In the genomic region with DNA sequence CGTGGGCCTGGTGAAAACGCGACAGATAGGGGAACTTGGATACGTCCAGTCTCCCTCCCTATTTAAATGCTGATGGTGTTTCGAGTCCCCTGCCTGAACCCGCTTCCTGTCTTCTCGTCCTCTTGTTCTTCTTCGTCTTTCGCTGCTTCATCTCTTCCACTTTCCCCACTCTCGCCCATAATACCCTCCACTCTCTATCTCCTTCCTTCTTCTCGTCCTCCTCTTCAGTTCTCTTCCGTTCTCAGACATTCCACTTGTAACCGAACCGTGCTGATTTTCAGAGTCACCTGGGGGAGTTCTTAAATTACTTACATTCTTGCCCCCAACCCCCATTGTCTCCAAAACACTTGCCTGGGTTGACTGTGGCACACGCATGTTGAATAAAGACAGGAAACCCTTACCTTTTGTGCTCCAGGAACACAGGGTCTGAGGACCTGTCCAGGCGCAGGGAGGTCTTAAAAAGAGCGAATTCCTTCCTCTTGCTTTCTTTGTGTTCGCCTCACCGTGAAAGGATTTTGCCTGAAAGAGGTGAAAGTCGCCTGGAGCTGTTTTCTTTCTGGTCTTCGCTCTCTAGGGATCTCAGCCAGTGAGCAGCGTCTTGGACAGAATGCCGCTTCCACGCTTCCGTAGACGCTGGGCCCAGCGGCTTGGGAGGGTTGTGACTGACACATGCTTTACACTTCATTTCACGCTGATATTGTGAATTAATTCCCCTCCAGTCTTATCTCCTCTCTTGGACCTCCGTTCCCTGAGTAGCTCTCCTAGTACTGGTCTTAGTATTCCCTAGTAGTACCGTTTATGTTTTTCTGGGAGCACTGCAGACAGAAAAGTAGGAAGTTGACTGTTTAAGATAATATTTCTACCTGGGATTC, we compare ENCODE assay signal across 1 cellular context.
TF ChIP-seq lines count a peak whose summit lies in the region.

No MANE protein-coding gene starts in this region.

TF ChIP-seq in K562, 482 proteins besides CTCF, POLR2A, EP300 and RAD21 (continued from another document and continues in another):
- TF ChIP-seq, protein P1, sequence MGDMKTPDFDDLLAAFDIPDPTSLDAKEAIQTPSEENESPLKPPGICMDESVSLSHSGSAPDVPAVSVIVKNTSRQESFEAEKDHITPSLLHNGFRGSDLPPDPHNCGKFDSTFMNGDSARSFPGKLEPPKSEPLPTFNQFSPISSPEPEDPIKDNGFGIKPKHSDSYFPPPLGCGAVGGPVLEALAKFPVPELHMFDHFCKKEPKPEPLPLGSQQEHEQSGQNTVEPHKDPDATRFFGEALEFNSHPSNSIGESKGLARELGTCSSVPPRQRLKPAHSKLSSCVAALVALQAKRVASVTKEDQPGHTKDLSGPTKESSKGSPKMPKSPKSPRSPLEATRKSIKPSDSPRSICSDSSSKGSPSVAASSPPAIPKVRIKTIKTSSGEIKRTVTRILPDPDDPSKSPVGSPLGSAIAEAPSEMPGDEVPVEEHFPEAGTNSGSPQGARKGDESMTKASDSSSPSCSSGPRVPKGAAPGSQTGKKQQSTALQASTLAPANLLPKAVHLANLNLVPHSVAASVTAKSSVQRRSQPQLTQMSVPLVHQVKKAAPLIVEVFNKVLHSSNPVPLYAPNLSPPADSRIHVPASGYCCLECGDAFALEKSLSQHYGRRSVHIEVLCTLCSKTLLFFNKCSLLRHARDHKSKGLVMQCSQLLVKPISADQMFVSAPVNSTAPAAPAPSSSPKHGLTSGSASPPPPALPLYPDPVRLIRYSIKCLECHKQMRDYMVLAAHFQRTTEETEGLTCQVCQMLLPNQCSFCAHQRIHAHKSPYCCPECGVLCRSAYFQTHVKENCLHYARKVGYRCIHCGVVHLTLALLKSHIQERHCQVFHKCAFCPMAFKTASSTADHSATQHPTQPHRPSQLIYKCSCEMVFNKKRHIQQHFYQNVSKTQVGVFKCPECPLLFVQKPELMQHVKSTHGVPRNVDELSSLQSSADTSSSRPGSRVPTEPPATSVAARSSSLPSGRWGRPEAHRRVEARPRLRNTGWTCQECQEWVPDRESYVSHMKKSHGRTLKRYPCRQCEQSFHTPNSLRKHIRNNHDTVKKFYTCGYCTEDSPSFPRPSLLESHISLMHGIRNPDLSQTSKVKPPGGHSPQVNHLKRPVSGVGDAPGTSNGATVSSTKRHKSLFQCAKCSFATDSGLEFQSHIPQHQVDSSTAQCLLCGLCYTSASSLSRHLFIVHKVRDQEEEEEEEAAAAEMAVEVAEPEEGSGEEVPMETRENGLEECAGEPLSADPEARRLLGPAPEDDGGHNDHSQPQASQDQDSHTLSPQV (IDR thresholded peaks at IDR 0.05) = no peak; the same call in none of the 2 replicates
- TF ChIP-seq MEF2D (tag; conservative IDR thresholded peaks at IDR 0.05; ENCODE audit: low read depth) (no peak), BACH1 (tag; IDR thresholded peaks at IDR 0.05) (0 out of 2 replicates have a peak, but pooled peaks have one; percentile 2), ZNF232 (CRISPR knock-in tag; IDR thresholded peaks at IDR 0.05) (no peak; the same call in 1 of the 2 replicates), MEF2A (IDR thresholded peaks at IDR 0.05; ENCODE audit: control insufficient read depth, low read depth, low read length) (no peak), TAL1 (IDR thresholded peaks at IDR 0.05) (peak; percentile 12), ZFP30 (CRISPR knock-in tag; IDR thresholded peaks at IDR 0.05; ENCODE audit: borderline replicate concordance) (no peak), SETDB1 (IDR thresholded peaks at IDR 0.05; ENCODE audit: low read length) (peak; percentile 18), POLR2AphosphoS2 (IDR thresholded peaks at IDR 0.05; ENCODE audit: low read length) (no peak), ILK (tag; IDR thresholded peaks at IDR 0.05; ENCODE audit: borderline replicate concordance, low read depth) (no peak; the same call in 1 of the 2 replicates), SIN3A (IDR thresholded peaks at IDR 0.05; ENCODE audit: borderline replicate concordance in 2 of 2, control insufficient read depth in 1 of 2, low read depth in 2 of 2, low read length in 2 of 2) (0 out of 4 replicates have a peak, but pooled peaks have one; percentile 26 to 53), POLR2AphosphoS5 (IDR thresholded peaks at IDR 0.05; ENCODE audit: control insufficient read depth, insufficient read depth, low read depth, low read length) (peak; percentile 60; the same call in 1 of the 2 replicates), MAZ (CRISPR knock-in tag; conservative IDR thresholded peaks at IDR 0.05 in 1 of 2, IDR thresholded peaks at IDR 0.05 in 1 of 2) (peak; percentile 3 to 56; a peak in 1 of 4 replicates), FUS (optimal IDR thresholded peaks at IDR 0.05; ENCODE audit: low read depth, low read length) (no peak), PCBP1 (IDR thresholded peaks at IDR 0.05; ENCODE audit: low read depth, low read length, poor library complexity, severe bottlenecking) (no peak), MTA2 (IDR thresholded peaks at IDR 0.05; ENCODE audit: low read depth) (no peak), HNRNPK (IDR thresholded peaks at IDR 0.05; ENCODE audit: low read depth, low read length, poor library complexity, severe bottlenecking) (no peak), SRSF7 (optimal IDR thresholded peaks at IDR 0.05; ENCODE audit: low read depth, low read length) (no peak), ATF1 (CRISPR knock-in tag; IDR thresholded peaks at IDR 0.05) (no peak), ATF1 (tag; IDR thresholded peaks at IDR 0.05) (no peak)
- TF ChIP-seq, protein P2, sequence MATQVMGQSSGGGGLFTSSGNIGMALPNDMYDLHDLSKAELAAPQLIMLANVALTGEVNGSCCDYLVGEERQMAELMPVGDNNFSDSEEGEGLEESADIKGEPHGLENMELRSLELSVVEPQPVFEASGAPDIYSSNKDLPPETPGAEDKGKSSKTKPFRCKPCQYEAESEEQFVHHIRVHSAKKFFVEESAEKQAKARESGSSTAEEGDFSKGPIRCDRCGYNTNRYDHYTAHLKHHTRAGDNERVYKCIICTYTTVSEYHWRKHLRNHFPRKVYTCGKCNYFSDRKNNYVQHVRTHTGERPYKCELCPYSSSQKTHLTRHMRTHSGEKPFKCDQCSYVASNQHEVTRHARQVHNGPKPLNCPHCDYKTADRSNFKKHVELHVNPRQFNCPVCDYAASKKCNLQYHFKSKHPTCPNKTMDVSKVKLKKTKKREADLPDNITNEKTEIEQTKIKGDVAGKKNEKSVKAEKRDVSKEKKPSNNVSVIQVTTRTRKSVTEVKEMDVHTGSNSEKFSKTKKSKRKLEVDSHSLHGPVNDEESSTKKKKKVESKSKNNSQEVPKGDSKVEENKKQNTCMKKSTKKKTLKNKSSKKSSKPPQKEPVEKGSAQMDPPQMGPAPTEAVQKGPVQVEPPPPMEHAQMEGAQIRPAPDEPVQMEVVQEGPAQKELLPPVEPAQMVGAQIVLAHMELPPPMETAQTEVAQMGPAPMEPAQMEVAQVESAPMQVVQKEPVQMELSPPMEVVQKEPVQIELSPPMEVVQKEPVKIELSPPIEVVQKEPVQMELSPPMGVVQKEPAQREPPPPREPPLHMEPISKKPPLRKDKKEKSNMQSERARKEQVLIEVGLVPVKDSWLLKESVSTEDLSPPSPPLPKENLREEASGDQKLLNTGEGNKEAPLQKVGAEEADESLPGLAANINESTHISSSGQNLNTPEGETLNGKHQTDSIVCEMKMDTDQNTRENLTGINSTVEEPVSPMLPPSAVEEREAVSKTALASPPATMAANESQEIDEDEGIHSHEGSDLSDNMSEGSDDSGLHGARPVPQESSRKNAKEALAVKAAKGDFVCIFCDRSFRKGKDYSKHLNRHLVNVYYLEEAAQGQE (CRISPR knock-in tag; IDR thresholded peaks at IDR 0.05; ENCODE audit: low read depth) = 0 out of 2 replicates have a peak, but pooled peaks have one; percentile 39
- TF ChIP-seq, protein P3, sequence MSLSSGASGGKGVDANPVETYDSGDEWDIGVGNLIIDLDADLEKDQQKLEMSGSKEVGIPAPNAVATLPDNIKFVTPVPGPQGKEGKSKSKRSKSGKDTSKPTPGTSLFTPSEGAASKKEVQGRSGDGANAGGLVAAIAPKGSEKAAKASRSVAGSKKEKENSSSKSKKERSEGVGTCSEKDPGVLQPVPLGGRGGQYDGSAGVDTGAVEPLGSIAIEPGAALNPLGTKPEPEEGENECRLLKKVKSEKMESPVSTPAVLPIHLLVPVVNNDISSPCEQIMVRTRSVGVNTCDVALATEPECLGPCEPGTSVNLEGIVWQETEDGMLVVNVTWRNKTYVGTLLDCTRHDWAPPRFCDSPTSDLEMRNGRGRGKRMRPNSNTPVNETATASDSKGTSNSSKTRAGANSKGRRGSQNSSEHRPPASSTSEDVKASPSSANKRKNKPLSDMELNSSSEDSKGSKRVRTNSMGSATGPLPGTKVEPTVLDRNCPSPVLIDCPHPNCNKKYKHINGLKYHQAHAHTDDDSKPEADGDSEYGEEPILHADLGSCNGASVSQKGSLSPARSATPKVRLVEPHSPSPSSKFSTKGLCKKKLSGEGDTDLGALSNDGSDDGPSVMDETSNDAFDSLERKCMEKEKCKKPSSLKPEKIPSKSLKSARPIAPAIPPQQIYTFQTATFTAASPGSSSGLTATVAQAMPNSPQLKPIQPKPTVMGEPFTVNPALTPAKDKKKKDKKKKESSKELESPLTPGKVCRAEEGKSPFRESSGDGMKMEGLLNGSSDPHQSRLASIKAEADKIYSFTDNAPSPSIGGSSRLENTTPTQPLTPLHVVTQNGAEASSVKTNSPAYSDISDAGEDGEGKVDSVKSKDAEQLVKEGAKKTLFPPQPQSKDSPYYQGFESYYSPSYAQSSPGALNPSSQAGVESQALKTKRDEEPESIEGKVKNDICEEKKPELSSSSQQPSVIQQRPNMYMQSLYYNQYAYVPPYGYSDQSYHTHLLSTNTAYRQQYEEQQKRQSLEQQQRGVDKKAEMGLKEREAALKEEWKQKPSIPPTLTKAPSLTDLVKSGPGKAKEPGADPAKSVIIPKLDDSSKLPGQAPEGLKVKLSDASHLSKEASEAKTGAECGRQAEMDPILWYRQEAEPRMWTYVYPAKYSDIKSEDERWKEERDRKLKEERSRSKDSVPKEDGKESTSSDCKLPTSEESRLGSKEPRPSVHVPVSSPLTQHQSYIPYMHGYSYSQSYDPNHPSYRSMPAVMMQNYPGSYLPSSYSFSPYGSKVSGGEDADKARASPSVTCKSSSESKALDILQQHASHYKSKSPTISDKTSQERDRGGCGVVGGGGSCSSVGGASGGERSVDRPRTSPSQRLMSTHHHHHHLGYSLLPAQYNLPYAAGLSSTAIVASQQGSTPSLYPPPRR (CRISPR knock-in tag; IDR thresholded peaks at IDR 0.05; ENCODE audit: borderline replicate concordance) = 0 out of 2 replicates have a peak, but pooled peaks have one; percentile 26
- TF ChIP-seq, protein P4, sequence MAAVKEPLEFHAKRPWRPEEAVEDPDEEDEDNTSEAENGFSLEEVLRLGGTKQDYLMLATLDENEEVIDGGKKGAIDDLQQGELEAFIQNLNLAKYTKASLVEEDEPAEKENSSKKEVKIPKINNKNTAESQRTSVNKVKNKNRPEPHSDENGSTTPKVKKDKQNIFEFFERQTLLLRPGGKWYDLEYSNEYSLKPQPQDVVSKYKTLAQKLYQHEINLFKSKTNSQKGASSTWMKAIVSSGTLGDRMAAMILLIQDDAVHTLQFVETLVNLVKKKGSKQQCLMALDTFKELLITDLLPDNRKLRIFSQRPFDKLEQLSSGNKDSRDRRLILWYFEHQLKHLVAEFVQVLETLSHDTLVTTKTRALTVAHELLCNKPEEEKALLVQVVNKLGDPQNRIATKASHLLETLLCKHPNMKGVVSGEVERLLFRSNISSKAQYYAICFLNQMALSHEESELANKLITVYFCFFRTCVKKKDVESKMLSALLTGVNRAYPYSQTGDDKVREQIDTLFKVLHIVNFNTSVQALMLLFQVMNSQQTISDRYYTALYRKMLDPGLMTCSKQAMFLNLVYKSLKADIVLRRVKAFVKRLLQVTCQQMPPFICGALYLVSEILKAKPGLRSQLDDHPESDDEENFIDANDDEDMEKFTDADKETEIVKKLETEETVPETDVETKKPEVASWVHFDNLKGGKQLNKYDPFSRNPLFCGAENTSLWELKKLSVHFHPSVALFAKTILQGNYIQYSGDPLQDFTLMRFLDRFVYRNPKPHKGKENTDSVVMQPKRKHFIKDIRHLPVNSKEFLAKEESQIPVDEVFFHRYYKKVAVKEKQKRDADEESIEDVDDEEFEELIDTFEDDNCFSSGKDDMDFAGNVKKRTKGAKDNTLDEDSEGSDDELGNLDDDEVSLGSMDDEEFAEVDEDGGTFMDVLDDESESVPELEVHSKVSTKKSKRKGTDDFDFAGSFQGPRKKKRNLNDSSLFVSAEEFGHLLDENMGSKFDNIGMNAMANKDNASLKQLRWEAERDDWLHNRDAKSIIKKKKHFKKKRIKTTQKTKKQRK (IDR thresholded peaks at IDR 0.05; ENCODE audit: borderline replicate concordance, low read depth, low read length) = no peak
- TF ChIP-seq, protein P5, sequence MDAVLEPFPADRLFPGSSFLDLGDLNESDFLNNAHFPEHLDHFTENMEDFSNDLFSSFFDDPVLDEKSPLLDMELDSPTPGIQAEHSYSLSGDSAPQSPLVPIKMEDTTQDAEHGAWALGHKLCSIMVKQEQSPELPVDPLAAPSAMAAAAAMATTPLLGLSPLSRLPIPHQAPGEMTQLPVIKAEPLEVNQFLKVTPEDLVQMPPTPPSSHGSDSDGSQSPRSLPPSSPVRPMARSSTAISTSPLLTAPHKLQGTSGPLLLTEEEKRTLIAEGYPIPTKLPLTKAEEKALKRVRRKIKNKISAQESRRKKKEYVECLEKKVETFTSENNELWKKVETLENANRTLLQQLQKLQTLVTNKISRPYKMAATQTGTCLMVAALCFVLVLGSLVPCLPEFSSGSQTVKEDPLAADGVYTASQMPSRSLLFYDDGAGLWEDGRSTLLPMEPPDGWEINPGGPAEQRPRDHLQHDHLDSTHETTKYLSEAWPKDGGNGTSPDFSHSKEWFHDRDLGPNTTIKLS (IDR thresholded peaks at IDR 0.05; ENCODE audit: borderline replicate concordance, low read depth) = peak; percentile 26; the same call in 1 of the 2 replicates
- TF ChIP-seq, protein P6, sequence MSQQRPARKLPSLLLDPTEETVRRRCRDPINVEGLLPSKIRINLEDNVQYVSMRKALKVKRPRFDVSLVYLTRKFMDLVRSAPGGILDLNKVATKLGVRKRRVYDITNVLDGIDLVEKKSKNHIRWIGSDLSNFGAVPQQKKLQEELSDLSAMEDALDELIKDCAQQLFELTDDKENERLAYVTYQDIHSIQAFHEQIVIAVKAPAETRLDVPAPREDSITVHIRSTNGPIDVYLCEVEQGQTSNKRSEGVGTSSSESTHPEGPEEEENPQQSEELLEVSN (IDR thresholded peaks at IDR 0.05; ENCODE audit: borderline replicate concordance in 1 of 2, extremely low read depth in 1 of 2, insufficient read depth in 1 of 2, insufficient read length in 1 of 2, low read depth in 1 of 2, low read length in 1 of 2, poor library complexity in 1 of 2, severe bottlenecking in 1 of 2) = peak; percentile 90 to 98
- TF ChIP-seq, protein P7, sequence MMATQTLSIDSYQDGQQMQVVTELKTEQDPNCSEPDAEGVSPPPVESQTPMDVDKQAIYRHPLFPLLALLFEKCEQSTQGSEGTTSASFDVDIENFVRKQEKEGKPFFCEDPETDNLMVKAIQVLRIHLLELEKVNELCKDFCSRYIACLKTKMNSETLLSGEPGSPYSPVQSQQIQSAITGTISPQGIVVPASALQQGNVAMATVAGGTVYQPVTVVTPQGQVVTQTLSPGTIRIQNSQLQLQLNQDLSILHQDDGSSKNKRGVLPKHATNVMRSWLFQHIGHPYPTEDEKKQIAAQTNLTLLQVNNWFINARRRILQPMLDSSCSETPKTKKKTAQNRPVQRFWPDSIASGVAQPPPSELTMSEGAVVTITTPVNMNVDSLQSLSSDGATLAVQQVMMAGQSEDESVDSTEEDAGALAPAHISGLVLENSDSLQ (IDR thresholded peaks at IDR 0.05) = peak; percentile 95
